Comparison of ENCODE assay signal across 8 cellular contexts in genomic region chrX:150693782-150694574, GRCh38. TPM values are rescaled to one million over a fixed set of nuclear protein-coding genes. Genes with fewer than 3 reads are reported as not detected.
DNase-seq lines count a peak whose midpoint lies in the region; ATAC-seq, FAIRE-seq and TF ChIP-seq lines count a peak whose summit lies in the region.

No MANE protein-coding gene starts in this region.

- H3K36me3 ChIP-seq in osteoblast (ENCODE audit: insufficient read depth, low read length) (no peaks in the 10 kb centered on the region), urinary bladder (ENCODE audit: insufficient read depth) (no peaks in the 10 kb centered on the region)

- peak; percentile 69 for ATAC-seq in GM21381 (IDR thresholded peaks at IDR 0.05; ENCODE audit: unreplicated experiment)

- H3K4me3 ChIP-seq in osteoblast (ENCODE audit: insufficient read depth, low read length) (peak overlapping the region; percentile 75), urinary bladder (ENCODE audit: low read depth, low read length) (peak overlapping the region; percentile 90)

- H3K4me2 ChIP-seq in osteoblast (ENCODE audit: insufficient read depth, low read length), result peak overlapping the region; percentile 85

- H3K4me1 ChIP-seq in osteoblast (ENCODE audit: insufficient read depth, low read length) (peaks cover 14% of the 10 kb centered on the region), urinary bladder (ENCODE audit: insufficient read depth) (no peaks in the 10 kb centered on the region)

- whole genome bisulfite sequencing in urinary bladder, result 2% methylated on average over 29 of the region's 33 CpGs

- no peak for FAIRE-seq in RCC 7860 (lab: Jason Lieb, UNC)

- no peaks in the 10 kb centered on the region for H4K20me1 ChIP-seq in osteoblast (ENCODE audit: insufficient read depth, low read length)

- peaks cover 14% of the 10 kb centered on the region for H3K9me3 ChIP-seq in osteoblast (ENCODE audit: low read depth, low read length)

- peak overlapping the region; percentile 90 for H3K27ac ChIP-seq in osteoblast (ENCODE audit: low read depth, low read length)
- H3K27ac ChIP-seq in urinary bladder (ENCODE audit: low read depth), result peak overlapping the region; percentile 85

- H3K79me2 ChIP-seq in osteoblast (ENCODE audit: insufficient read depth, low read length), result peaks cover 34% of the 10 kb centered on the region

- DNase-seq in DMS79 (lab: John Stamatoyannopoulos, UW) (peak; percentile 49), HPDE6-E6E7 (ENCODE audit: extremely low spot score) (peak; percentile 86), RCC 7860 (ENCODE audit: low spot score) (peak; percentile 35), globus pallidus (ENCODE audit: low spot score) (peak; percentile 38), osteoblast (ENCODE audit: insufficient read length, low spot score, missing footprints) (peak; percentile 85)
- peak; percentile 52 for DNase-seq in activated gamma-delta T cell treated with anti-CD3 and anti-CD28 coated beads, Interleukin-2, amount 50 U/mL, for 16 hours (ENCODE audit: low read depth)

- TF ChIP-seq CTCF in osteoblast (IDR thresholded peaks at IDR 0.05; ENCODE audit: extremely low read depth, low read depth, low read length), result no peak

- H2AFZ ChIP-seq in osteoblast (ENCODE audit: low read length), result no peak overlapping the region

- no peaks in the 10 kb centered on the region for H3K27me3 ChIP-seq in osteoblast (ENCODE audit: insufficient read depth, low read length)

RNA-seq across cellular contexts. Expression of gene MTMR1, which starts 0.8 kb away (rescaled TPM):
- total RNA-seq in osteoblast (16.5 and 17.0 TPM in 2 replicates), urinary bladder (25.5 TPM)
- polyA plus RNA-seq in urinary bladder, result 9.8 TPM

Comparison
In these comparisons a context has a peak if more than half of its experiments do, and no peak if none do; other contexts are left out.
1. Peak in every context shown above with its lines: DNase-seq, ATAC-seq, H3K4me3 ChIP-seq and H3K27ac ChIP-seq.
2. DNase-seq: peak in every context shown above with its lines; median percentile 86 in HPDE6-E6E7; 85 in osteoblast; 52 in activated gamma-delta T cell treated with anti-CD3 and anti-CD28 coated beads, Interleukin-2, amount 50 U/mL, for 16 hours; 49 in DMS79; 38 in globus pallidus; 35 in RCC 7860.